ENCODE assay signal across 17 cellular contexts in genomic region chr12:96099431-96099830, GRCh38.
DNase-seq lines count a peak whose midpoint lies in the region; ATAC-seq and TF ChIP-seq lines count a peak whose summit lies in the region.
"Had no signal": no experiment of that assay in that cellular context is flagged by ENCODE, and none has a peak within 500 bp of the region (broad histone marks: within the 10 kb centered on the region; RNA-seq: fewer than 3 reads in every experiment).

No MANE protein-coding gene starts in this region.

- CTCF ChIA-PET in MCF 10A (lab: Yijun Ruan, JAX), result no interaction called here

- H3K27ac ChIP-seq in left ventricle myocardium inferior (replicated peaks) (peak overlapping the region; percentile 57), lower lobe of right lung (peak overlapping the region; percentile 1)
- H3K27ac ChIP-seq: KMS-11, SK-N-MC had no signal

- H3K4me1 Mint-ChIP-seq in MCF 10A (ENCODE audit: insufficient read depth, unreplicated experiment), result peaks cover 7% of the 10 kb centered on the region

- H3K4me3 ChIP-seq in left ventricle myocardium inferior (no peak overlapping the region), lower lobe of right lung (no peak overlapping the region)
- H3K4me3 ChIP-seq: SK-N-MC had no signal

- ATAC-seq in left cardiac atrium (no peak), lower lobe of right lung (no peak), HG03469 (IDR thresholded peaks at IDR 0.05; ENCODE audit: unreplicated experiment) (no peak)

- H3K9me3 ChIP-seq in left ventricle myocardium inferior (replicated peaks) (no peaks in the 10 kb centered on the region), lower lobe of right lung (no peaks in the 10 kb centered on the region)

- H3K27me3 ChIP-seq in left ventricle myocardium inferior (ENCODE audit: low read depth) (no peaks in the 10 kb centered on the region), lower lobe of right lung (ENCODE audit: low read depth) (no peaks in the 10 kb centered on the region)

- TF ChIP-seq CTCF in left ventricle myocardium inferior (IDR thresholded peaks at IDR 0.05; ENCODE audit: borderline replicate concordance) (no peak), lower lobe of right lung (IDR thresholded peaks at IDR 0.05) (no peak), MCF 10A (IDR thresholded peaks at IDR 0.05; ENCODE audit: unreplicated experiment) (no peak)

- H3K36me3 Mint-ChIP-seq in MCF 10A (ENCODE audit: insufficient read depth, unreplicated experiment), result no peaks in the 10 kb centered on the region
- H3K36me3 Mint-ChIP-seq: CD14-positive monocyte had no signal

- H3K4me1 ChIP-seq in left ventricle myocardium inferior (peaks cover 43% of the 10 kb centered on the region), lower lobe of right lung (peaks cover 12% of the 10 kb centered on the region)
- H3K4me1 ChIP-seq: Caco-2 had no signal

- POLR2A ChIA-PET in MCF 10A (lab: Yijun Ruan, JAX), result no interaction called here

- intact Hi-C loops in left ventricle myocardium inferior (cut with micrococcal nuclease) (no loop called here), left cardiac atrium (cut with DNase I) (no loop called here), lower lobe of right lung (cut with DNase I) (no loop called here), MCF 10A (cut with micrococcal nuclease) (no loop called here)

- H3K27ac Mint-ChIP-seq in MCF 10A (ENCODE audit: low read depth, unreplicated experiment), result no peak overlapping the region
- H3K27ac Mint-ChIP-seq: H9 had no signal

- BruUV-seq in MCF 10A (replicated peaks; lab: Mats Ljungman, UMichigan), result no TSS peak

- no peaks in the 10 kb centered on the region for H3K27me3 Mint-ChIP-seq in MCF 10A (ENCODE audit: insufficient read depth, unreplicated experiment)

- no peaks in the 10 kb centered on the region for H3K9me3 Mint-ChIP-seq in MCF 10A (ENCODE audit: unreplicated experiment)
- H3K9me3 Mint-ChIP-seq: H9 had no signal

- no peaks in the 10 kb centered on the region for H3K36me3 ChIP-seq in left ventricle myocardium inferior
- no peaks in the 10 kb centered on the region for H3K36me3 ChIP-seq in lower lobe of right lung

- DNase-seq in left ventricle myocardium inferior (no peak), left cardiac atrium (no peak), NCI-H82 treated with DMSO at 0.1 percent for 48 hours (lab: John Stamatoyannopoulos, UW; ENCODE audit: unreplicated experiment) (peak; percentile 74), lower lobe of right lung (no peak), MCF 10A (ENCODE audit: unreplicated experiment) (no peak), NCI-H128 (lab: John Stamatoyannopoulos, UW; ENCODE audit: unreplicated experiment) (no peak)
- DNase-seq: Caco-2, H9, NCI-H1436 treated with DMSO at 0.1 percent for 48 hours, NCI-H2029, NCI-H526, OCI-M1, SHP77 had no signal

- H3K4me3 Mint-ChIP-seq in MCF 10A (ENCODE audit: unreplicated experiment), result no peak overlapping the region
- H3K4me3 Mint-ChIP-seq: CD14-positive monocyte, H9 had no signal
